In genomic region chr16:16262954-16263555, GRCh38 we compare ENCODE assay signal across 12 cellular contexts. TPM values are rescaled to one million over a fixed set of nuclear protein-coding genes. Genes with fewer than 3 reads are reported as not detected.
"Had no signal": no experiment of that assay in that cellular context is flagged by ENCODE, and none has a peak within 500 bp of the region (broad histone marks: within the 10 kb centered on the region; RNA-seq: fewer than 3 reads in every experiment).

No MANE protein-coding gene starts in this region.

RNA-seq across cellular contexts. Expression of gene ABCC6, which starts 39.8 kb away (rescaled TPM):
- total RNA-seq: activated B cell treated with CpG ODN at 0.5 μM for 24 hours; activated CD4-positive, alpha-beta memory T cell treated with anti-CD3 and anti-CD28 coated beads for 36 hours; activated CD4-positive, alpha-beta T cell treated with anti-CD3 and anti-CD28 coated beads, Interleukin-2, amount 10 ng/mL, durations not matched to agents 24 days and 14 days; activated CD8-positive, alpha-beta memory T cell treated with anti-CD3 and anti-CD28 coated beads for 36 hours; activated CD8-positive, alpha-beta T cell treated with anti-CD3 and anti-CD28 coated beads for 36 hours; activated naive CD4-positive, alpha-beta T cell treated with anti-CD3 and anti-CD28 coated beads for 36 hours; activated naive CD4-positive, alpha-beta T cell treated with anti-CD3 and anti-CD28 coated beads, Interleukin-2, amount 50 U/mL, for 72 hours; activated naive CD8-positive, alpha-beta T cell treated with anti-CD3 and anti-CD28 coated beads for 36 hours; activated T-cell treated with anti-CD3 and anti-CD28 coated beads, Interleukin-2, amount 50 U/mL, for 4 hours; activated T-cell treated with anti-CD3 and anti-CD28 coated beads, Interleukin-2, amount 50 U/mL, for 72 hours; activated T-helper 1 cell treated with anti-CD3 and anti-CD28 coated beads, Interleukin-12 subunit alpha, Interleukin-12 subunit beta, Interleukin-2, Interleukin-4 antibody, amounts not matched to agents 30 ng/mL and 10 ng/mL and 1 ng/mL, durations not matched to agents 14 hours and 24 hours and 36 hours; bronchial epithelial cell had no signal
